ENCODE assay signal across 30 cellular contexts in the genomic region with DNA sequence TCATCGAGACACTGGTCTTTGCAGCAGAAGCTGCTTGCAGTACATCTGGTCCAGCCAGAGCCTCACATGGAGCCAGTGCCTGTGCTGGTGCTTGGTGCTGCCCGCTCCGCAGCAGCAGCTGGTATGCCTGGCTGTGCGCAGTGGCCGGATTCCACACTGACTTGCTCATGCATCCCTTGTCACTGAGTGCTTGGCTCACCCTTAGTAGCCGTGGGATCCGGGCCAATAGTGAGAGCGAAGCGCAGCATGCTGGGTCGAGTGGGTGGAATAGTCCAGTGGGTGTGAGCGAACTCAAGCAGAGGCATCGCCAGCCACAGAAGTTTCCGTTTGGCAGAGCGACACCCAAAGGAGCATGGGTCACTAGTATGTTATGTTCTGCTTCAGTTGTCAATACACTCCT. TPM values are rescaled to one million over a fixed set of nuclear protein-coding genes. Genes with fewer than 3 reads are reported as not detected.
DNase-seq lines count a peak whose midpoint lies in the region; ATAC-seq and TF ChIP-seq lines count a peak whose summit lies in the region.
"Had no signal": no experiment of that assay in that cellular context is flagged by ENCODE, and none has a peak within 500 bp of the region (broad histone marks: within the 10 kb centered on the region; RNA-seq: fewer than 3 reads in every experiment).

No MANE protein-coding gene starts in this region.

- no TSS peak for BruUV-seq in MCF 10A (replicated peaks; lab: Mats Ljungman, UMichigan)
- BruUV-seq in mammary epithelial cell (replicated peaks; lab: Mats Ljungman, UMichigan), result no TSS peak

- H3K4me3 ChIP-seq in mammary epithelial cell (replicated peaks in 1 of 3; ENCODE audit: insufficient read depth in 1 of 3, low read depth in 2 of 3, low read length in 3 of 3) (no peak overlapping the region), spleen (no peak overlapping the region)
- H3K4me3 ChIP-seq: colonic mucosa, esophagus squamous epithelium, Peyer's patch, prostate gland, SK-N-MC, testis had no signal

- H3K4me3 Mint-ChIP-seq in MCF 10A (ENCODE audit: unreplicated experiment), result no peak overlapping the region
- H3K4me3 Mint-ChIP-seq: endodermal cell; stimulated activated naive B cell treated with anti-CD40 and anti-IgM and Interleukin-4, amounts not matched to agents 10 μg/mL and 1 μg/mL and 100 μg/mL, for 72 hours; T-helper 17 cell had no signal

- peaks cover 4% of the 10 kb centered on the region for H3K4me1 Mint-ChIP-seq in MCF 10A (ENCODE audit: insufficient read depth, unreplicated experiment)
- H3K4me1 Mint-ChIP-seq: endodermal cell had no signal

- H3K27ac Mint-ChIP-seq in MCF 10A (ENCODE audit: low read depth, unreplicated experiment), result no peak overlapping the region
- H3K27ac Mint-ChIP-seq: endodermal cell; stimulated activated naive B cell treated with anti-CD40 and anti-IgM and Interleukin-4, amounts not matched to agents 10 μg/mL and 1 μg/mL and 100 μg/mL, for 72 hours; T-helper 17 cell had no signal

- H3K4me1 ChIP-seq in mammary epithelial cell (ENCODE audit: insufficient read depth, low read length), result no peaks in the 10 kb centered on the region
- no peaks in the 10 kb centered on the region for H3K4me1 ChIP-seq in spleen
- H3K4me1 ChIP-seq: colonic mucosa, esophagus squamous epithelium, Peyer's patch, prostate gland, testis had no signal

- no peaks in the 10 kb centered on the region for H3K36me3 ChIP-seq in mammary epithelial cell (ENCODE audit: insufficient read depth, low read length)
- no peaks in the 10 kb centered on the region for H3K36me3 ChIP-seq in spleen
- H3K36me3 ChIP-seq: brain microvascular endothelial cell, colonic mucosa, esophagus squamous epithelium, Peyer's patch, prostate gland had no signal

- POLR2A ChIA-PET in MCF 10A (lab: Yijun Ruan, JAX), result interaction anchor here (3.1 kb wide), 1 partner anchor 9 kb away, joined by 16 read pairs; the partner anchor contains the start of gene FBXO33

- TF ChIP-seq CTCF in MCF 10A (IDR thresholded peaks at IDR 0.05; ENCODE audit: unreplicated experiment) (no peak), mammary epithelial cell (conservative IDR thresholded peaks at IDR 0.05 in 1 of 2, IDR thresholded peaks at IDR 0.05 in 1 of 2; ENCODE audit: extremely low read depth in 1 of 2, insufficient read depth in 1 of 2, low read depth in 1 of 2, low read length in 2 of 2) (no peak), spleen (IDR thresholded peaks at IDR 0.05 in 8 of 11, conservative IDR thresholded peaks at IDR 0.05 in 3 of 11) (no peak)

- in situ Hi-C loops in mammary epithelial cell (cut with MboI; ENCODE audit: low sequenced_read_pairs in 2 of 2), result no loop called here

- H3K27ac ChIP-seq in mammary epithelial cell (ENCODE audit: insufficient read depth, low read depth, low read length) (no peak overlapping the region), spleen (no peak overlapping the region)
- H3K27ac ChIP-seq: 22Rv1, brain microvascular endothelial cell, colonic mucosa, esophagus squamous epithelium, Peyer's patch, prostate gland, SK-N-MC, testis had no signal

- TF ChIP-seq POLR2A in spleen (IDR thresholded peaks at IDR 0.05), result no peak

- H3K27me3 ChIP-seq in mammary epithelial cell (ENCODE audit: insufficient read depth, low read length) (no peaks in the 10 kb centered on the region), spleen (replicated peaks in 1 of 7) (no peaks in the 10 kb centered on the region)
- H3K27me3 ChIP-seq: brain microvascular endothelial cell, colonic mucosa, esophagus squamous epithelium, Peyer's patch, testis had no signal

- H3K79me2 ChIP-seq in mammary epithelial cell (ENCODE audit: insufficient read depth, low read length), result no peaks in the 10 kb centered on the region

- H3K9me3 Mint-ChIP-seq in MCF 10A (ENCODE audit: unreplicated experiment), result no peaks in the 10 kb centered on the region

- no peak for ATAC-seq in GM19023 (IDR thresholded peaks at IDR 0.05; ENCODE audit: unreplicated experiment)
- ATAC-seq: stimulated activated naive B cell treated with anti-CD40 and anti-IgM and Interleukin-4, amounts not matched to agents 10 μg/mL and 1 μg/mL and 100 μg/mL, for 72 hours; T-helper 17 cell had no signal

- no peak overlapping the region for H3K4me2 ChIP-seq in mammary epithelial cell (ENCODE audit: insufficient read depth, low read depth, low read length)

- no peak overlapping the region for H2AFZ ChIP-seq in mammary epithelial cell (ENCODE audit: low read depth, low read length)

- peak; percentile 63 for DNase-seq in MCF 10A (ENCODE audit: unreplicated experiment)
- no peak for DNase-seq in mammary epithelial cell
- DNase-seq in NCI-H446 (lab: John Stamatoyannopoulos, UW), result peak; percentile 47 to 71
- DNase-seq in myocyte (ENCODE audit: low read depth), result peak; percentile 93
- peak; percentile 66 for DNase-seq in spleen
- DNase-seq in GM03348 (ENCODE audit: low spot score), result no peak
- DNase-seq in cortex of kidney (lab: John Stamatoyannopoulos, UW), result no peak
- DNase-seq: activated CD4-positive, alpha-beta T cell treated with anti-CD3 and anti-CD28 coated beads for 48 hours; activated naive CD4-positive, alpha-beta T cell; activated T-cell treated with anti-CD3 and anti-CD28 coated beads, Interleukin-2, amount 50 U/mL, for 48 hours; AML-193; brain microvascular endothelial cell; CD4-positive, alpha-beta memory T cell; colonic mucosa; DMS153; endodermal cell; esophagus squamous epithelium; hypothalamus; KBM-7; MV-4-11; NCI-H526; Peyer's patch; stimulated activated CD4-positive, alpha-beta T cell treated with anti-CD3 and anti-CD28 coated beads, Interleukin-4, amount 100 ng/mL, for 1 hour; stimulated activated naive B cell treated with anti-CD40 and anti-IgM and Interleukin-4, amounts not matched to agents 10 μg/mL and 1 μg/mL and 100 μg/mL, for 72 hours; T-helper 17 cell; testis had no signal

- dilution Hi-C loops in mammary epithelial cell (cut with HindIII; ENCODE audit: low sequenced_read_pairs), result no loop called here

- H3K27me3 Mint-ChIP-seq in MCF 10A (ENCODE audit: insufficient read depth, unreplicated experiment), result no peaks in the 10 kb centered on the region

- H3K9me3 ChIP-seq in mammary epithelial cell (replicated peaks; ENCODE audit: insufficient read depth, low read length) (no peaks in the 10 kb centered on the region), spleen (peaks cover 0 to 18% (median 10%) of the 10 kb centered on the region in 8 donors)
- H3K9me3 ChIP-seq: colonic mucosa, esophagus squamous epithelium, Peyer's patch, prostate gland, testis had no signal

- CTCF ChIA-PET in MCF 10A (lab: Yijun Ruan, JAX), result interaction anchor here (0.6 to 1.0 kb wide), 2 partner anchors 9 to 144 kb away, joined by 3 to 6 read pairs; no protein-coding TSS in a partner anchor
- CTCF ChIA-PET in mammary epithelial cell (lab: Charles Lee; ENCODE audit: low non-redundant PET), result no interaction called here

- WGBS in mammary epithelial cell (ENCODE audit: low coverage, missing lambda C conversion rate), result 94% methylated on average over 13 of the region's 14 CpGs
- 92 to 97% (median 96%) methylated on average over 10 to 14 of the region's 14 CpGs for WGBS in spleen, 5 donors

- H3K9ac ChIP-seq in mammary epithelial cell (ENCODE audit: insufficient read depth, low read length), result no peak overlapping the region

- intact Hi-C loops in MCF 10A (cut with micrococcal nuclease) (no loop called here), mammary epithelial cell (cut with micrococcal nuclease) (no loop called here), spleen (cut with DNase I; ENCODE audit: low total_unique reads) (no loop called here)

- no peaks in the 10 kb centered on the region for H3K36me3 Mint-ChIP-seq in MCF 10A (ENCODE audit: insufficient read depth, unreplicated experiment)
- H3K36me3 Mint-ChIP-seq: CD4-positive, alpha-beta memory T cell had no signal

- H4K20me1 ChIP-seq in mammary epithelial cell (ENCODE audit: insufficient read depth, low read length), result no peaks in the 10 kb centered on the region

RNA-seq across cellular contexts. Expression of gene FBXO33, which starts 10.1 kb away (rescaled TPM):
- 3.9 and 5.6 TPM in 2 replicates for total RNA-seq in MCF 10A (2022)
- 10 to 100 TPM in 1 of 2 donors, 1 to 10 TPM in 1; 6.0 to 13.2 TPM for total RNA-seq in mammary epithelial cell
- polyA plus RNA-seq in mammary epithelial cell, result 6.3 TPM
- 3.9 TPM for polyA minus RNA-seq in mammary epithelial cell
- 8.5 and 9.9 TPM in 2 replicates for total RNA-seq in myocyte
- 4.0 TPM for polyA plus RNA-seq in myocyte (2012)
- 10 to 100 TPM; 11.2 to 24.1 (median 16.2) TPM for total RNA-seq in spleen
- 1 to 10 TPM; 6.0 to 7.0 (median 6.9) TPM for polyA plus RNA-seq in spleen

Comparison
In these comparisons a context has a peak if more than half of its experiments do, and no peak if none do; other contexts are left out.
1. DNase-seq: peak in MCF 10A (single experiment), NCI-H446 (2 of 2), myocyte (single experiment) and spleen (single experiment); none in mammary epithelial cell (single experiment), GM03348 (single experiment) and cortex of kidney (single experiment).